Comparison of ENCODE assay signal across 10 cellular contexts in genomic region chr6:88177961-88178464, GRCh38. TPM values are rescaled to one million over a fixed set of nuclear protein-coding genes. Genes with fewer than 3 reads are reported as not detected.
A peak's percentile ranks its signal among the peaks of the same experiment; 100 is the strongest.
DNase-seq lines count a peak whose midpoint lies in the region; ATAC-seq lines count a peak whose summit lies in the region.
"Had no signal": no experiment of that assay in that cellular context is flagged by ENCODE, and none has a peak within 500 bp of the region (broad histone marks: within the 10 kb centered on the region; RNA-seq: fewer than 3 reads in every experiment).

No MANE protein-coding gene starts in this region.

- in situ Hi-C loops in Caki2 (cut with HindIII; ENCODE audit: low pct_unique_long_range_greater_than_20kb, low sequenced_read_pairs), result no loop called here

- DNase-seq in Caki2 (ENCODE audit: low read depth) (peak; percentile 16), amniotic epithelial cell (ENCODE audit: low read depth) (peak; percentile 11), NCI-H2171 (lab: John Stamatoyannopoulos, UW) (no peak), pons (ENCODE audit: low spot score) (no peak), DMS153 (lab: John Stamatoyannopoulos, UW) (no peak)
- DNase-seq in activated CD4-positive, CD25-positive, alpha-beta regulatory T cell treated with anti-CD3 and anti-CD28 coated beads, Interleukin-2, amount 50 U/mL, for 72 hours, result no peak
- DNase-seq: nephron progenitor cell, T1000 had no signal

- ATAC-seq in GM21360 (IDR thresholded peaks at IDR 0.05; ENCODE audit: unreplicated experiment) (peak; percentile 62), HG03342 (IDR thresholded peaks at IDR 0.05; ENCODE audit: unreplicated experiment) (peak; percentile 57)

RNA-seq across cellular contexts. Expression of gene CNR1, which starts 11.9 kb away (rescaled TPM):
- 1.5 and 2.0 TPM in 2 replicates for total RNA-seq in Caki2 (2014; rRNA removed; shearing (Covaris generic); ENCODE audit: low replicate concordance)

Comparison
In these comparisons a context has a peak if more than half of its experiments do, and no peak if none do; other contexts are left out.
1. DNase-seq: peak in Caki2 (single experiment) and amniotic epithelial cell (single experiment); none in NCI-H2171 (single experiment), pons (single experiment), activated CD4-positive, CD25-positive, alpha-beta regulatory T cell treated with anti-CD3 and anti-CD28 coated beads, Interleukin-2, amount 50 U/mL, for 72 hours (single experiment) and DMS153 (single experiment).